9 cellular contexts compared by ENCODE assay signal in genomic region chr15:77034620-77035467, GRCh38. TPM values are rescaled to one million over a fixed set of nuclear protein-coding genes. Genes with fewer than 3 reads are reported as not detected.
DNase-seq lines count a peak whose midpoint lies in the region; ATAC-seq and TF ChIP-seq lines count a peak whose summit lies in the region.
"Had no signal": no experiment of that assay in that cellular context is flagged by ENCODE, and none has a peak within 500 bp of the region (broad histone marks: within the 10 kb centered on the region; RNA-seq: fewer than 3 reads in every experiment).

No MANE protein-coding gene starts in this region.

- H3K27me3 Mint-ChIP-seq in CD4-positive, CD25-positive, alpha-beta regulatory T cell = no peaks in the 10 kb centered on the region
- H3K27me3 Mint-ChIP-seq in activated T-helper 17 cell treated with anti-CD3 and anti-CD28 coated beads, Interleukin-2, amount 50 U/mL, for 72 hours = no peaks in the 10 kb centered on the region

- peaks cover 0 to 2% (median 0%) of the 10 kb centered on the region in 4 donors for H3K4me1 Mint-ChIP-seq in CD4-positive, CD25-positive, alpha-beta regulatory T cell
- H3K4me1 Mint-ChIP-seq in activated T-helper 17 cell treated with anti-CD3 and anti-CD28 coated beads, Interleukin-2, amount 50 U/mL, for 72 hours = peaks cover 4% of the 10 kb centered on the region

- peaks cover 40% of the 10 kb centered on the region for H3K36me3 ChIP-seq in CD4-positive, CD25-positive, alpha-beta regulatory T cell (ENCODE audit: control insufficient read depth, insufficient read depth, low read length)

- DNase-seq in CD4-positive, CD25-positive, alpha-beta regulatory T cell = no peak
- DNase-seq in LNCaP clone FGC (ENCODE audit: low read depth) (no peak), left cardiac atrium (peak; percentile 25), NCI-H2029 (lab: John Stamatoyannopoulos, UW) (no peak)
- DNase-seq in stimulated activated CD4-positive, alpha-beta T cell treated with anti-CD3 and anti-CD28 coated beads, Interleukin-15, amount 100 ng/mL, for 24 hours = peak; percentile 63

- no peak overlapping the region for H3K4me3 Mint-ChIP-seq in CD4-positive, CD25-positive, alpha-beta regulatory T cell
- no peak overlapping the region for H3K4me3 Mint-ChIP-seq in activated T-helper 17 cell treated with anti-CD3 and anti-CD28 coated beads, Interleukin-2, amount 50 U/mL, for 72 hours

- H3K27ac Mint-ChIP-seq in CD4-positive, CD25-positive, alpha-beta regulatory T cell = peak overlapping the region in 2 of 3 donors; percentile 25 to 67
- peak overlapping the region; percentile 86 for H3K27ac Mint-ChIP-seq in activated T-helper 17 cell treated with anti-CD3 and anti-CD28 coated beads, Interleukin-2, amount 50 U/mL, for 72 hours

- H3K4me1 ChIP-seq in CD4-positive, CD25-positive, alpha-beta regulatory T cell (ENCODE audit: control insufficient read depth, insufficient read depth, low read length, poor library complexity, severe bottlenecking) = no peaks in the 10 kb centered on the region

- intact Hi-C loops in left cardiac atrium (cut with DNase I) = no loop called here

- H3K27ac ChIP-seq in CD4-positive, CD25-positive, alpha-beta regulatory T cell (ENCODE audit: insufficient read depth, low read length, poor library complexity, severe bottlenecking) = no peak overlapping the region
- H3K27ac ChIP-seq: epithelial cell of prostate had no signal

- peaks cover 8% of the 10 kb centered on the region for H3K36me3 Mint-ChIP-seq in CD4-positive, CD25-positive, alpha-beta regulatory T cell
- peaks cover 48% of the 10 kb centered on the region for H3K36me3 Mint-ChIP-seq in activated T-helper 17 cell treated with anti-CD3 and anti-CD28 coated beads, Interleukin-2, amount 50 U/mL, for 72 hours (ENCODE audit: low read depth)

- H3K4me3 ChIP-seq in CD4-positive, CD25-positive, alpha-beta regulatory T cell (ENCODE audit: low read depth, low read length) = no peak overlapping the region
- H3K4me3 ChIP-seq in LNCaP clone FGC (ENCODE audit: low read depth, low read length) = no peak overlapping the region

- peak; percentile 59 for TF ChIP-seq CTCF in LNCaP clone FGC (IDR thresholded peaks at IDR 0.05; ENCODE audit: control insufficient read depth, extremely low read depth, insufficient read depth)

- H3K9me3 ChIP-seq in CD4-positive, CD25-positive, alpha-beta regulatory T cell (ENCODE audit: control insufficient read depth in 2 of 2, low read length in 2 of 2) = no peaks in the 10 kb centered on the region

- no peaks in the 10 kb centered on the region for H3K27me3 ChIP-seq in CD4-positive, CD25-positive, alpha-beta regulatory T cell (ENCODE audit: control insufficient read depth, insufficient read depth, low read length)

- peak in 1 of 2 donors; percentile 34 for ATAC-seq in CD4-positive, CD25-positive, alpha-beta regulatory T cell (ENCODE audit: low read depth in 2 of 2)
- ATAC-seq in activated T-helper 17 cell treated with anti-CD3 and anti-CD28 coated beads, Interleukin-2, amount 50 U/mL, for 72 hours (replicated peaks) = no peak
- ATAC-seq in left cardiac atrium = peak; percentile 8 to 36
- no peak for ATAC-seq in GM21576 (IDR thresholded peaks at IDR 0.05; ENCODE audit: unreplicated experiment)
- no peak for ATAC-seq in HG02678 (IDR thresholded peaks at IDR 0.05; ENCODE audit: unreplicated experiment)

- peaks cover 0 to 11% (median 1%) of the 10 kb centered on the region in 7 donors for H3K9me3 Mint-ChIP-seq in CD4-positive, CD25-positive, alpha-beta regulatory T cell
- H3K9me3 Mint-ChIP-seq in activated T-helper 17 cell treated with anti-CD3 and anti-CD28 coated beads, Interleukin-2, amount 50 U/mL, for 72 hours = no peaks in the 10 kb centered on the region

RNA-seq across cellular contexts. Expression of gene TSPAN3, which starts 36.1 kb away (rescaled TPM):
- 5.4 TPM for total RNA-seq in CD4-positive, CD25-positive, alpha-beta regulatory T cell
- 10 to 100 TPM; 19.2 to 31.0 (median 27.2) TPM for polyA plus RNA-seq in CD4-positive, CD25-positive, alpha-beta regulatory T cell
- 10 to 100 TPM in 1 of 2 donors, 1 to 10 TPM in 1; 9.6 to 27.6 TPM for total RNA-seq in activated T-helper 17 cell treated with anti-CD3 and anti-CD28 coated beads, Interleukin-2, amount 50 U/mL, for 72 hours
- total RNA-seq in left cardiac atrium = 100 to 1,000 TPM; 143 to 151 TPM

RNA-seq across cellular contexts. Expression of gene PSTPIP1, which starts 39.9 kb away (rescaled TPM):
- 169 TPM for total RNA-seq in CD4-positive, CD25-positive, alpha-beta regulatory T cell
- 10 to 100 TPM; 41.3 to 69.2 (median 45.7) TPM for polyA plus RNA-seq in CD4-positive, CD25-positive, alpha-beta regulatory T cell
- 100 to 1,000 TPM; 125 to 137 TPM for total RNA-seq in activated T-helper 17 cell treated with anti-CD3 and anti-CD28 coated beads, Interleukin-2, amount 50 U/mL, for 72 hours
- total RNA-seq in left cardiac atrium = 10 to 100 TPM in 1 of 2 donors, 1 to 10 TPM in 1; 6.1 to 14.1 TPM

Comparison
In these comparisons a context has a peak if more than half of its experiments do, and no peak if none do; other contexts are left out.
1. ATAC-seq: peak in left cardiac atrium (2 of 2); none in activated T-helper 17 cell treated with anti-CD3 and anti-CD28 coated beads, Interleukin-2, amount 50 U/mL, for 72 hours (single experiment), GM21576 (single experiment) and HG02678 (single experiment).
2. DNase-seq: peak in left cardiac atrium (single experiment) and stimulated activated CD4-positive, alpha-beta T cell treated with anti-CD3 and anti-CD28 coated beads, Interleukin-15, amount 100 ng/mL, for 24 hours (single experiment); none in CD4-positive, CD25-positive, alpha-beta regulatory T cell (0 of 3), LNCaP clone FGC (single experiment) and NCI-H2029 (single experiment).
3. RNA of gene TSPAN3, which starts 36.1 kb away (total RNA-seq): 143 to 151 TPM in left cardiac atrium; 9.6 to 27.6 TPM in activated T-helper 17 cell treated with anti-CD3 and anti-CD28 coated beads, Interleukin-2, amount 50 U/mL, for 72 hours and 5.4 TPM in CD4-positive, CD25-positive, alpha-beta regulatory T cell (single experiment); every median in the first group is over 4 times any median in the second.
4. RNA of gene PSTPIP1, which starts 39.9 kb away (total RNA-seq): 169 TPM in CD4-positive, CD25-positive, alpha-beta regulatory T cell (single experiment) and 125 to 137 TPM in activated T-helper 17 cell treated with anti-CD3 and anti-CD28 coated beads, Interleukin-2, amount 50 U/mL, for 72 hours; 6.1 to 14.1 TPM in left cardiac atrium; every median in the first group is over 4 times any median in the second.